In the genomic region with DNA sequence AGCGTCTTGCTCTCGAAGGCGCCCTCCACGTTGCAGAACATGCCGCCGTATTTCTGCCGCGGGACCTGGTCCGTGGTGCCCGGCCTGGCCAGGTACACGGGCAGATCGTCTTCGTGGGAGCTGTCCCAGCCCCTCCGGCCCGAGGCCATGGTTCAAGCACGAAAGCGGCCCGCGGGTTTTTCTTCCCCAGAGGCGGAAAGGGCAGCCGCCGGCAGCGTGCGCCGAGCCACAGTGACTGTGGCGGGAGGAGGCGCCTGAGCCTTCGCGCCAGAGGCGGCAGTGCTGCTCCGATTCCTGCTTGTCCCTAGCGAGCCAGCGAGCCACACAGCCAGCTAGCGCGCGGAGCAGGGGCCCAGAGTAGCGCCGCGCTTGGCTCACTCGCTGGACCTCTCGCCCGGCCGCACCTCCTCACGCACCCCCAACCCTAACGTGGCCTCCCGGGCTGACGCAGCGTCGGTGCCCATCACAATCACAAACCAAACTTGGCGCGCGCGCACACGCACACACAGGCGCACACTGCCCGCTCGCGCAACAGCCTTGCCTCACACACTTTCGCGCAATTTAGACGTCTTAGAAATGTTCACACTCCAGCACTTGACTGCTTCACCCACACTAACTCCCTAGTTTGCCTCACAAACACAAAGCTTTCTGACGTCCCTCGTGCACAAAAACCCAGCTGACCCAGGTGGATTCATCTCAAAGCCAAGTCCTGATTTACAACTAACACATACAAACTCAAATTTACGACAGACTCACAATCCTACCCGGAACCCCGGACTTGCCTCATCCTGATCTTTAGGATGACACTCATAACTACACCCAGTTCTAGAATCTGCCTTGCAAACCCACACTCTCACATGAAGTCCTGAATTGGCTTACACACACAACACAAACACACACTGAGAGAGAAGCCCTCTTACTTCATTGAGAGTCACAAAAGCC, we compare ENCODE assay signal across 8 cellular contexts. TPM values are rescaled to one million over a fixed set of nuclear protein-coding genes. Genes with fewer than 3 reads are reported as not detected.
DNase-seq lines count a peak whose midpoint lies in the region; ATAC-seq and TF ChIP-seq lines count a peak whose summit lies in the region.

DPYSL3 (minus strand) TSS at position 359 of the 942 bp plus-strand sequence; CDS start at position 149, 210 bp downstream.

- peaks cover 33% of the 10 kb centered on the region for H3K27me3 ChIP-seq in mucosa of stomach (ENCODE audit: control insufficient read depth, insufficient read depth, low read length)

- H3K9me3 ChIP-seq in mucosa of stomach (ENCODE audit: control insufficient read depth, low read length): no peaks in the 10 kb centered on the region

- no peaks in the 10 kb centered on the region for H3K4me1 Mint-ChIP-seq in T-helper 2 cell treated with Interferon-gamma antibody and Interleukin-4, amounts not matched to agents 5 μg/mL and 100 μg/mL, for 36 hours (ENCODE audit: low read depth)

- peaks cover 10% of the 10 kb centered on the region for H3K4me1 ChIP-seq in mucosa of stomach (ENCODE audit: control insufficient read depth, insufficient read depth, low read length)
- peaks cover 1% of the 10 kb centered on the region for H3K4me1 ChIP-seq in urinary bladder (ENCODE audit: insufficient read depth)

- peak; percentile 36 for TF ChIP-seq CTCF in fibroblast of pulmonary artery (IDR thresholded peaks at IDR 0.05; ENCODE audit: low read length, missing control alignments)

- peak within 1 kb of the TSS; percentile 76 for H3K27ac ChIP-seq in urinary bladder (ENCODE audit: low read depth)

- no peak within 1 kb of the TSS for H3K27ac Mint-ChIP-seq in T-helper 2 cell treated with Interferon-gamma antibody and Interleukin-4, amounts not matched to agents 5 μg/mL and 100 μg/mL, for 36 hours

- DNase-seq in DMS114 treated with DMSO at 0.1 percent for 48 hours (lab: John Stamatoyannopoulos, UW; ENCODE audit: unreplicated experiment): peak; percentile 22
- DNase-seq in HS-5 (ENCODE audit: low read depth): peak; percentile 53
- peak; percentile 4 for DNase-seq in T-helper 2 cell treated with Interferon-gamma antibody and Interleukin-4, amounts not matched to agents 5 μg/mL and 100 μg/mL, for 36 hours (ENCODE audit: low spot score)
- peak; percentile 84 for DNase-seq in fibroblast of pulmonary artery (ENCODE audit: low read depth)

- H3K4me3 Mint-ChIP-seq in T-helper 2 cell treated with Interferon-gamma antibody and Interleukin-4, amounts not matched to agents 5 μg/mL and 100 μg/mL, for 36 hours: peak within 1 kb of the TSS; percentile 15

- WGBS in urinary bladder: 1% methylated on average over 66 of the region's 66 CpGs

- H3K36me3 Mint-ChIP-seq in T-helper 2 cell treated with Interferon-gamma antibody and Interleukin-4, amounts not matched to agents 5 μg/mL and 100 μg/mL, for 36 hours (ENCODE audit: low read depth): no peaks in the 10 kb centered on the region

- H3K9me3 Mint-ChIP-seq in T-helper 2 cell treated with Interferon-gamma antibody and Interleukin-4, amounts not matched to agents 5 μg/mL and 100 μg/mL, for 36 hours: no peaks in the 10 kb centered on the region

- H3K27me3 Mint-ChIP-seq in T-helper 2 cell treated with Interferon-gamma antibody and Interleukin-4, amounts not matched to agents 5 μg/mL and 100 μg/mL, for 36 hours (ENCODE audit: low read depth): peaks cover 38% of the 10 kb centered on the region

- ATAC-seq in HG02610 (IDR thresholded peaks at IDR 0.05; ENCODE audit: unreplicated experiment) (no peak), GM21619 (IDR thresholded peaks at IDR 0.05; ENCODE audit: unreplicated experiment) (no peak)

- H3K9ac ChIP-seq in mucosa of stomach (ENCODE audit: low read length): peak within 1 kb of the TSS; percentile 53

- H3K4me3 ChIP-seq in fibroblast of pulmonary artery (replicated peaks; ENCODE audit: low read depth, low read length) (peak within 1 kb of the TSS; percentile 84), mucosa of stomach (ENCODE audit: low read length) (peak within 1 kb of the TSS; percentile 35), urinary bladder (ENCODE audit: low read depth, low read length) (peak within 1 kb of the TSS; percentile 52)

- H3K36me3 ChIP-seq in mucosa of stomach (ENCODE audit: control insufficient read depth, insufficient read depth, low read length) (no peaks in the 10 kb centered on the region), urinary bladder (ENCODE audit: insufficient read depth) (no peaks in the 10 kb centered on the region)

RNA-seq across cellular contexts. Expression of gene DPYSL3, which starts in this region (rescaled TPM):
- total RNA-seq in urinary bladder: 254 TPM
- polyA plus RNA-seq in urinary bladder: 287 TPM

Comparison
In these comparisons a context has a peak if more than half of its experiments do, and no peak if none do; other contexts are left out.
1. DNase-seq: peak in every context shown above with its lines; median percentile 84 in fibroblast of pulmonary artery; 53 in HS-5; 22 in DMS114 treated with DMSO at 0.1 percent for 48 hours; 4 in T-helper 2 cell treated with Interferon-gamma antibody and Interleukin-4, amounts not matched to agents 5 μg/mL and 100 μg/mL, for 36 hours.